In genomic region chr6:18389479-18389878, GRCh38 we compare ENCODE assay signal across 13 cellular contexts. TPM values are rescaled to one million over a fixed set of nuclear protein-coding genes. Genes with fewer than 3 reads are reported as not detected.
DNase-seq lines count a peak whose midpoint lies in the region; ATAC-seq and TF ChIP-seq lines count a peak whose summit lies in the region.
"Had no signal": no experiment of that assay in that cellular context is flagged by ENCODE, and none has a peak within 500 bp of the region (broad histone marks: within the 10 kb centered on the region; RNA-seq: fewer than 3 reads in every experiment).

No MANE protein-coding gene starts in this region.

- H3K27me3 ChIP-seq in brain microvascular endothelial cell (replicated peaks) = no peaks in the 10 kb centered on the region
- H3K27me3 ChIP-seq in lung (ENCODE audit: control insufficient read depth, insufficient read depth) = no peaks in the 10 kb centered on the region
- H3K27me3 ChIP-seq in thyroid gland = no peaks in the 10 kb centered on the region
- no peaks in the 10 kb centered on the region for H3K27me3 ChIP-seq in ovary

- H3K4me1 Mint-ChIP-seq in activated CD4-positive, alpha-beta T cell treated with anti-CD3 and anti-CD28 coated beads for 36 hours = peaks cover 48% of the 10 kb centered on the region
- H3K4me1 Mint-ChIP-seq in activated CD4-positive, alpha-beta T cell treated with anti-CD3 and anti-CD28 coated beads, Interleukin-2, amount 10 ng/mL, durations not matched to agents 7 days and 5 days = peaks cover 34% of the 10 kb centered on the region

- H3K27ac ChIP-seq in brain microvascular endothelial cell = peak overlapping the region; percentile 73
- peak overlapping the region; percentile 31 to 56 for H3K27ac ChIP-seq in lung (ENCODE audit: low read depth in 1 of 2, low read length in 1 of 2)
- H3K27ac ChIP-seq in thyroid gland = peak overlapping the region; percentile 84 to 94 (median 86)
- no peak overlapping the region for H3K27ac ChIP-seq in ovary

- H3K9me3 Mint-ChIP-seq in activated CD4-positive, alpha-beta T cell treated with anti-CD3 and anti-CD28 coated beads for 36 hours (ENCODE audit: low read depth) = no peaks in the 10 kb centered on the region
- H3K9me3 Mint-ChIP-seq in activated CD4-positive, alpha-beta T cell treated with anti-CD3 and anti-CD28 coated beads, Interleukin-2, amount 10 ng/mL, durations not matched to agents 7 days and 5 days = no peaks in the 10 kb centered on the region

- ATAC-seq in activated CD4-positive, alpha-beta T cell treated with anti-CD3 and anti-CD28 coated beads for 36 hours = no peak
- no peak for ATAC-seq in lung (ENCODE audit: insufficient read depth, low FRiP score)

- H3K36me3 Mint-ChIP-seq in activated CD4-positive, alpha-beta T cell treated with anti-CD3 and anti-CD28 coated beads for 36 hours (ENCODE audit: low read depth) = no peaks in the 10 kb centered on the region
- H3K36me3 Mint-ChIP-seq in activated CD4-positive, alpha-beta T cell treated with anti-CD3 and anti-CD28 coated beads, Interleukin-2, amount 10 ng/mL, durations not matched to agents 7 days and 5 days (ENCODE audit: low read depth) = no peaks in the 10 kb centered on the region

- CTCF ChIA-PET in activated CD4-positive, alpha-beta T cell treated with anti-CD3 and anti-CD28 coated beads for 36 hours (lab: Charles Lee) = no interaction called here
- CTCF ChIA-PET in activated CD4-positive, alpha-beta T cell treated with anti-CD3 and anti-CD28 coated beads, Interleukin-2, amount 10 ng/mL, durations not matched to agents 7 days and 5 days (lab: Charles Lee) = no interaction called here

- TF ChIP-seq EP300 in ovary (IDR thresholded peaks at IDR 0.05) = no peak

- intact Hi-C loops in activated CD4-positive, alpha-beta T cell treated with anti-CD3 and anti-CD28 coated beads for 36 hours (cut with DNase I, micrococcal nuclease) = loop anchor here (5.0 kb wide), 2 partner anchors 123 to 127 kb away; partner anchors contain the start of gene DEK (in 1 of the 2)
- intact Hi-C loops in thyroid gland (cut with DNase I) = loop anchor here (10.0 kb wide), 1 partner anchor 55 kb away; no protein-coding TSS in a partner anchor
- intact Hi-C loops in ovary (cut with DNase I) = no loop called here

- H3K4me3 Mint-ChIP-seq in activated CD4-positive, alpha-beta T cell treated with anti-CD3 and anti-CD28 coated beads for 36 hours = peak overlapping the region; percentile 92
- H3K4me3 Mint-ChIP-seq in activated CD4-positive, alpha-beta T cell treated with anti-CD3 and anti-CD28 coated beads, Interleukin-2, amount 10 ng/mL, durations not matched to agents 7 days and 5 days = no peak overlapping the region

- no peak overlapping the region for H3K27ac Mint-ChIP-seq in activated CD4-positive, alpha-beta T cell treated with anti-CD3 and anti-CD28 coated beads for 36 hours
- no peak overlapping the region for H3K27ac Mint-ChIP-seq in activated CD4-positive, alpha-beta T cell treated with anti-CD3 and anti-CD28 coated beads, Interleukin-2, amount 10 ng/mL, durations not matched to agents 7 days and 5 days

- TF ChIP-seq CTCF in brain microvascular endothelial cell (IDR thresholded peaks at IDR 0.05; ENCODE audit: low read depth, low read length, missing control alignments) (no peak), lung (IDR thresholded peaks at IDR 0.05; ENCODE audit: control extremely low read depth, extremely low read depth) (no peak), thyroid gland (IDR thresholded peaks at IDR 0.05) (no peak), ovary (IDR thresholded peaks at IDR 0.05) (no peak)

- WGBS in lung, 2 donors = 24 to 30% methylated on average over 2 of the region's 2 CpGs
- WGBS in thyroid gland, 2 donors = 6 to 19% methylated on average over 2 of the region's 2 CpGs
- WGBS in ovary, 3 donors = 0 to 7% (median 1%) methylated on average over 2 of the region's 2 CpGs

- H3K36me3 ChIP-seq in brain microvascular endothelial cell (replicated peaks) (no peaks in the 10 kb centered on the region), lung (ENCODE audit: control insufficient read depth in 2 of 2, insufficient read depth in 2 of 2, low read length in 2 of 2) (no peaks in the 10 kb centered on the region), thyroid gland (no peaks in the 10 kb centered on the region), ovary (no peaks in the 10 kb centered on the region)

- POLR2A ChIA-PET in activated CD4-positive, alpha-beta T cell treated with anti-CD3 and anti-CD28 coated beads for 36 hours (lab: Charles Lee) = no interaction called here
- POLR2A ChIA-PET in activated CD4-positive, alpha-beta T cell treated with anti-CD3 and anti-CD28 coated beads, Interleukin-2, amount 10 ng/mL, durations not matched to agents 7 days and 5 days (lab: Charles Lee) = interaction anchor here (0.6 kb wide), 1 partner anchor 54 kb away, joined by 4 read pairs; no protein-coding TSS in a partner anchor

- H3K27me3 Mint-ChIP-seq in activated CD4-positive, alpha-beta T cell treated with anti-CD3 and anti-CD28 coated beads for 36 hours = peaks cover 2% of the 10 kb centered on the region
- peaks cover 5% of the 10 kb centered on the region for H3K27me3 Mint-ChIP-seq in activated CD4-positive, alpha-beta T cell treated with anti-CD3 and anti-CD28 coated beads, Interleukin-2, amount 10 ng/mL, durations not matched to agents 7 days and 5 days

- H3K9me3 ChIP-seq in lung (ENCODE audit: control insufficient read depth in 2 of 2, insufficient read depth in 1 of 2, low read length in 1 of 2) (peaks cover 0 to 2% of the 10 kb centered on the region in 2 donors), thyroid gland (no peaks in the 10 kb centered on the region), ovary (no peaks in the 10 kb centered on the region)

- TF ChIP-seq POLR2A in thyroid gland (IDR thresholded peaks at IDR 0.05) (no peak), ovary (IDR thresholded peaks at IDR 0.05) (no peak)

- H3K4me1 ChIP-seq in lung (ENCODE audit: control insufficient read depth in 2 of 2, insufficient read depth in 2 of 2, low read length in 2 of 2) (peaks cover 9 to 14% of the 10 kb centered on the region in 2 donors), thyroid gland (peaks cover 37 to 47% of the 10 kb centered on the region in 2 donors), ovary (ENCODE audit: insufficient read depth) (no peaks in the 10 kb centered on the region)

- H3K4me3 ChIP-seq in brain microvascular endothelial cell (ENCODE audit: low read depth, low read length) (no peak overlapping the region), lung (peak overlapping the region; percentile 52), thyroid gland (replicated peaks in 1 of 3) (peak overlapping the region in 2 of 3 donors; percentile 53 to 78), ovary (no peak overlapping the region)

- no peak for DNase-seq in activated CD4-positive, alpha-beta T cell treated with anti-CD3 and anti-CD28 coated beads for 36 hours
- DNase-seq in activated CD4-positive, alpha-beta T cell treated with anti-CD3 and anti-CD28 coated beads, Interleukin-2, amount 10 ng/mL, durations not matched to agents 7 days and 5 days = no peak
- DNase-seq in brain microvascular endothelial cell = no peak
- DNase-seq in lung (ENCODE audit: low spot score) = no peak
- DNase-seq in thyroid gland = no peak
- DNase-seq in DMS79 (lab: John Stamatoyannopoulos, UW) = no peak
- DNase-seq in activated gamma-delta T cell treated with Interleukin-2 at 50 U/mL for 16 hours = no peak
- no peak for DNase-seq in ovary
- DNase-seq: activated CD4-positive, alpha-beta T cell treated with anti-CD3 and anti-CD28 coated beads, Interleukin-2, amount 50 U/mL, for 4 hours; caudate nucleus; GOT3; NK-92 treated with Interleukin-12 subunit alpha and Interleukin-12 subunit beta, amount 100 ng/mL, for 24 hours; stimulated activated CD4-positive, alpha-beta T cell treated with anti-CD3 and anti-CD28 coated beads, Interleukin-4, amount 100 ng/mL, for 1 hour had no signal

- in situ Hi-C loops in brain microvascular endothelial cell (cut with HindIII; ENCODE audit: low pct_ligation_motif_present, low sequenced_read_pairs) = no loop called here

RNA-seq across cellular contexts. Expression of gene RNF144B, which starts 2.3 kb away (rescaled TPM):
- 1 to 10 TPM; 3.4 to 3.9 TPM for total RNA-seq in activated CD4-positive, alpha-beta T cell treated with anti-CD3 and anti-CD28 coated beads for 36 hours
- 1 to 10 TPM; 1.3 to 1.7 TPM for total RNA-seq in activated CD4-positive, alpha-beta T cell treated with anti-CD3 and anti-CD28 coated beads, Interleukin-2, amount 10 ng/mL, durations not matched to agents 7 days and 5 days
- total RNA-seq in lung = 10 to 100 TPM; 56.9 to 96.8 TPM
- 10 to 100 TPM; 18.1 to 62.1 TPM for polyA plus RNA-seq in lung
- total RNA-seq in thyroid gland = 100 to 1,000 TPM in 2 of 4 donors, 10 to 100 TPM in 2; 67.3 to 143 (median 114) TPM
- total RNA-seq in ovary = 10 to 100 TPM in 2 of 7 donors, 1 to 10 TPM in 5; 2.5 to 18.7 (median 4.9) TPM
- polyA plus RNA-seq in ovary = 1 to 10 TPM; 3.0 to 4.0 TPM

Comparison
In these comparisons a context has a peak if more than half of its experiments do, and no peak if none do; other contexts are left out.
1. H3K27ac ChIP-seq: peak in brain microvascular endothelial cell (single experiment), lung (2 of 2) and thyroid gland (3 of 3); none in ovary (0 of 2).
2. H3K4me3 ChIP-seq: peak in lung (single experiment) and thyroid gland (2 of 3); none in brain microvascular endothelial cell (single experiment) and ovary (single experiment).
3. intact Hi-C loops: an anchor here in activated CD4-positive, alpha-beta T cell treated with anti-CD3 and anti-CD28 coated beads for 36 hours (5.0 kb wide) and thyroid gland (10.0 kb wide); none called in ovary.